Comparison of ENCODE assay signal across 15 cellular contexts in the genomic region with DNA sequence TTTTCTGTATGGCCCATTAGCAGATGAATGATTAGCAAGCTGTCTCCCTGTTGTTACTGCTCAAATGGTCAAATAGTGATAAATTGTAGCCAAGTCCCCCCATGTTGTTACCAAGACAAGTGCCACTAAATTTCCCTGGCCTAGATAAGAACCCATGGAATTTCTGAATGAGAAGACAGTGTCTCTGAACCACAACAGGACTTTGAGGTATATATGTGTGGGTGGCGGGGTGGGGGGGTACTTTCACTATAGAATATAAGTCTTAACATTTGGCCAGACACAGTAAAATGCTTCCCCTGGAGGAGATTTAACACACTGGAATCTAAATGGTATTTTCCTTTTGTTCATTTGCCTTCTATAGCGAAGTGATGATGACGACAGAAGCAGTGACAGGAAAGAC.
"Had no signal": no experiment of that assay in that cellular context is flagged by ENCODE, and none has a peak within 500 bp of the region (broad histone marks: within the 10 kb centered on the region; RNA-seq: fewer than 3 reads in every experiment).

No MANE protein-coding gene starts in this region.

- H3K9me3 Mint-ChIP-seq: central memory CD8-positive, alpha-beta T cell; endodermal cell; memory B cell; naive B cell; neural progenitor cell had no signal

- H3K4me1 Mint-ChIP-seq: endodermal cell, memory B cell, neural progenitor cell had no signal

- H3K27ac Mint-ChIP-seq: endodermal cell, neural progenitor cell, progenitor cell of endocrine pancreas had no signal

- DNase-seq: activated CD4-positive, CD25-positive, alpha-beta regulatory T cell; activated effector memory CD4-positive, alpha-beta T cell treated with Interleukin-2 at 50 U/mL for 16 hours; aorta; brain microvascular endothelial cell; colonic mucosa; endodermal cell; foreskin keratinocyte; mucosa of descending colon; naive B cell; T-helper 1 cell; T-helper 9 cell had no signal

- H3K27me3 Mint-ChIP-seq: central memory CD8-positive, alpha-beta T cell; memory B cell; naive B cell; progenitor cell of endocrine pancreas had no signal

- H3K4me3 Mint-ChIP-seq: central memory CD8-positive, alpha-beta T cell; endodermal cell; memory B cell; naive B cell; neural progenitor cell had no signal

- ATAC-seq: foreskin keratinocyte, mucosa of descending colon had no signal
